In the genomic region with DNA sequence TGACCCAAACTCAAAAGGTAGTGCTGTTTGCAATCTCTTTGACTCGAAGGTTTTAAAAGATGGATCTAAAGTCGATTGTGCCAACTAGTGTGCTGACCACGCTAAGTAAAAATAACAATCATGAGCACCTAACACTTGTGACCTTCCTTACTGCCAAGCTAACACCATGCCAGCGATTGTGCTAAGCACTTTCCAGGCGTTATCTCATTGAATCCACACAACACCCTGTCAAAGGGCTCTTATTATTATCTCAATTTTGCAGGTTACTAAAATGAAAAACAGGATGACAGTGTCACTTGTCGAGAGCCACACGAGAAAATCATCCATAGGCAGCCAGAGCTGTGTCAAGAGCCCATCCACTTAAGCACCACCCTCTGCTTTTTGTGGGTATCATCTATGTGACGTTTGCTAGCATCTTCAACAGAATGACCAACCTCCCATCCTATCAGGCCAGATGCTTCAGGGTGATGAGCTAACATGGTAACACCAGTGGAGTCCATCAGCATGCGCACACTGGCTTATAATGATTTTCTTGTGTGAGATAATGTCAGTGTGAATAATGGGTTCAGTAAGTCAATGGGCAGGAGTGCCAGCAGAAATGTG, we compare ENCODE assay signal across 11 cellular contexts. TPM values are rescaled to one million over a fixed set of nuclear protein-coding genes. Genes with fewer than 3 reads are reported as not detected.
A peak's percentile ranks its signal among the peaks of the same experiment; 100 is the strongest.
DNase-seq lines count a peak whose midpoint lies in the region; ATAC-seq, FAIRE-seq and TF ChIP-seq lines count a peak whose summit lies in the region.
"Had no signal": no experiment of that assay in that cellular context is flagged by ENCODE, and none has a peak within 500 bp of the region (broad histone marks: within the 10 kb centered on the region; RNA-seq: fewer than 3 reads in every experiment).

No MANE protein-coding gene starts in this region.

- no peak overlapping the region for H2AK9ac ChIP-seq in IMR-90 (replicated peaks; ENCODE audit: low read depth, low read length, poor library complexity)

- peak overlapping the region; percentile 22 for H3K4me3 ChIP-seq in CD8-positive, alpha-beta T cell (ENCODE audit: low read depth, low read length)
- H3K4me3 ChIP-seq in IMR-90 (ENCODE audit: insufficient read depth, low read depth, low read length) (no peak overlapping the region), astrocyte (ENCODE audit: insufficient read depth, low read depth, low read length) (no peak overlapping the region), sigmoid colon (peak overlapping the region in 1 of 4 donors; percentile 56)

- peak overlapping the region; percentile 44 for H3K27ac ChIP-seq in CD8-positive, alpha-beta T cell (ENCODE audit: low read depth, low read length)
- H3K27ac ChIP-seq in IMR-90 (ENCODE audit: insufficient read depth, low read length) (no peak overlapping the region), astrocyte (ENCODE audit: low read depth, low read length) (no peak overlapping the region), sigmoid colon (peak overlapping the region in 1 of 4 donors; percentile 76)

- no peak for TF ChIP-seq EP300 in sigmoid colon (IDR thresholded peaks at IDR 0.05)

- no peak overlapping the region for H2BK20ac ChIP-seq in IMR-90 (ENCODE audit: low read depth, low read length)

- intact Hi-C loops in CD8-positive, alpha-beta T cell (cut with DNase I, micrococcal nuclease): loop anchor here (2.0 kb wide), 1 partner anchor 89 kb away; no protein-coding TSS in a partner anchor
- intact Hi-C loops in IMR-90 (cut with micrococcal nuclease): no loop called here
- intact Hi-C loops in sigmoid colon (cut with DNase I): no loop called here

- TF ChIP-seq CTCF in CD8-positive, alpha-beta T cell (IDR thresholded peaks at IDR 0.05): no peak
- TF ChIP-seq CTCF in IMR-90 (conservative IDR thresholded peaks at IDR 0.05; ENCODE audit: low read depth, low read length): no peak
- no peak for TF ChIP-seq CTCF in astrocyte (IDR thresholded peaks at IDR 0.05; ENCODE audit: insufficient read depth, low read depth, low read length)
- TF ChIP-seq CTCF in sigmoid colon (IDR thresholded peaks at IDR 0.05): no peak

- no peak for FAIRE-seq in astrocyte (lab: Jason Lieb, UNC)

- H4K91ac ChIP-seq in IMR-90 (ENCODE audit: insufficient read depth, low read depth, low read length): no peak overlapping the region

- no peaks in the 10 kb centered on the region; a peak in 1 of 4 replicates for H3K79me1 ChIP-seq in IMR-90 (ENCODE audit: low read depth in 1 of 2, low read length in 2 of 2)

- H3K9ac ChIP-seq in IMR-90 (ENCODE audit: low read depth, low read length) (no peak overlapping the region), astrocyte (ENCODE audit: low read length) (no peak overlapping the region)

- H2BK5ac ChIP-seq in IMR-90 (ENCODE audit: low read depth, low read length, poor library complexity, severe bottlenecking): no peak overlapping the region

- in situ Hi-C loops in IMR-90 (cut with MboI; ENCODE audit: low sequenced_read_pairs): no loop called here

- H3K36me3 ChIP-seq in CD8-positive, alpha-beta T cell (ENCODE audit: insufficient read depth, low read length): no peaks in the 10 kb centered on the region
- no peaks in the 10 kb centered on the region for H3K36me3 ChIP-seq in IMR-90 (ENCODE audit: control insufficient read depth, insufficient read depth, low read length)
- no peaks in the 10 kb centered on the region for H3K36me3 ChIP-seq in astrocyte (ENCODE audit: insufficient read depth, low read length)
- no peaks in the 10 kb centered on the region for H3K36me3 ChIP-seq in sigmoid colon

- no peak overlapping the region for H3K4me2 ChIP-seq in IMR-90 (ENCODE audit: low read depth, low read length)
- no peak overlapping the region for H3K4me2 ChIP-seq in astrocyte (ENCODE audit: low read length)

- CTCF ChIA-PET in CD8-positive, alpha-beta T cell (lab: Charles Lee): interaction anchor here (1.5 to 5.7 kb wide), 4 partner anchors 16 to 88 kb away, joined by 3 to 110 read pairs (median 26); no protein-coding TSS in a partner anchor
- CTCF ChIA-PET in IMR-90 (lab: Yijun Ruan, JAX): no interaction called here

- H3K27ac Mint-ChIP-seq in CD8-positive, alpha-beta T cell: peak overlapping the region; percentile 84
- no peak overlapping the region for H3K27ac Mint-ChIP-seq in astrocyte (ENCODE audit: unreplicated experiment)
- H3K27ac Mint-ChIP-seq in naive B cell: peak overlapping the region; percentile 0 to 98 (median 90)

- H3K56ac ChIP-seq in IMR-90 (ENCODE audit: extremely low read depth, insufficient read depth, low read length): no peak overlapping the region

- DNase-seq in CD8-positive, alpha-beta T cell: no peak
- DNase-seq in IMR-90 (no peak), astrocyte (ENCODE audit: low read depth) (no peak), naive B cell (no peak), sigmoid colon (no peak), NCI-H2029 (lab: John Stamatoyannopoulos, UW) (no peak), NCI-H1436 treated with DMSO at 0.1 percent for 48 hours (lab: John Stamatoyannopoulos, UW) (no peak)
- DNase-seq: DMS79, HCEC 1CT, NCI-H2029 treated with DMSO at 0.1 percent for 48 hours had no signal

- H4K20me1 ChIP-seq in IMR-90 (ENCODE audit: insufficient read depth, low read length) (no peaks in the 10 kb centered on the region), astrocyte (ENCODE audit: insufficient read depth, low read length) (no peaks in the 10 kb centered on the region)

- H3K23ac ChIP-seq in IMR-90 (ENCODE audit: low read depth, low read length): 0 out of 2 replicates have a peak overlapping the region, but pooled peaks have one; percentile 29

- H3K4ac ChIP-seq in IMR-90 (ENCODE audit: low read depth, low read length): no peak overlapping the region

- H2AFZ ChIP-seq in IMR-90 (replicated peaks; ENCODE audit: low read length, poor library complexity): no peak overlapping the region
- H2AFZ ChIP-seq in astrocyte (ENCODE audit: low read depth, low read length): no peak overlapping the region

- H2AK5ac ChIP-seq in IMR-90 (ENCODE audit: low read depth, low read length): no peak overlapping the region

- no peaks in the 10 kb centered on the region for H3K9me1 ChIP-seq in IMR-90 (ENCODE audit: insufficient read depth, low read length)

- no TSS peak for BruUV-seq in IMR-90 (replicated peaks; lab: Mats Ljungman, UMichigan)

- H3K36me3 Mint-ChIP-seq in CD8-positive, alpha-beta T cell: no peaks in the 10 kb centered on the region
- H3K36me3 Mint-ChIP-seq in astrocyte (ENCODE audit: low read depth, unreplicated experiment) (no peaks in the 10 kb centered on the region), naive B cell (no peaks in the 10 kb centered on the region)

- H3K18ac ChIP-seq in IMR-90 (ENCODE audit: low read depth, low read length): no peak overlapping the region

- H2BK15ac ChIP-seq in IMR-90 (ENCODE audit: low read depth, low read length): no peak overlapping the region

- H3K14ac ChIP-seq in IMR-90 (replicated peaks; ENCODE audit: low read depth, low read length): no peak overlapping the region

- no peaks in the 10 kb centered on the region for H3K79me2 ChIP-seq in astrocyte (ENCODE audit: insufficient read depth, low read length)

- no peak overlapping the region; the same call in 1 of the 2 replicates for H4K5ac ChIP-seq in IMR-90 (ENCODE audit: low read depth, low read length)

- dilution Hi-C loops in IMR-90 (cut with HindIII; ENCODE audit: low sequenced_read_pairs, unreplicated experiment): no loop called here

- H3K27me3 Mint-ChIP-seq in CD8-positive, alpha-beta T cell (ENCODE audit: low read depth): no peaks in the 10 kb centered on the region
- peaks cover 15% of the 10 kb centered on the region for H3K27me3 Mint-ChIP-seq in astrocyte (ENCODE audit: low read depth, unreplicated experiment)
- no peaks in the 10 kb centered on the region for H3K27me3 Mint-ChIP-seq in naive B cell

- no peak for TF ChIP-seq POLR2A in IMR-90 (IDR thresholded peaks at IDR 0.05; ENCODE audit: low read depth, low read length)
- no peak for TF ChIP-seq POLR2A in sigmoid colon (IDR thresholded peaks at IDR 0.05)

- H3K9me3 Mint-ChIP-seq in CD8-positive, alpha-beta T cell: no peaks in the 10 kb centered on the region
- H3K9me3 Mint-ChIP-seq in astrocyte (ENCODE audit: unreplicated experiment) (no peaks in the 10 kb centered on the region), naive B cell (no peaks in the 10 kb centered on the region)

- peaks cover 16% of the 10 kb centered on the region for H3K4me1 ChIP-seq in CD8-positive, alpha-beta T cell (ENCODE audit: insufficient read depth, low read length)
- no peaks in the 10 kb centered on the region for H3K4me1 ChIP-seq in IMR-90 (ENCODE audit: control insufficient read depth, insufficient read depth, low read length)
- no peaks in the 10 kb centered on the region for H3K4me1 ChIP-seq in astrocyte (ENCODE audit: insufficient read depth, low read length)
- peaks cover 0 to 14% (median 0%) of the 10 kb centered on the region in 4 donors for H3K4me1 ChIP-seq in sigmoid colon

- no peak overlapping the region for H2BK120ac ChIP-seq in IMR-90 (ENCODE audit: low read depth, low read length)

- no peaks in the 10 kb centered on the region for H3K9me3 ChIP-seq in CD8-positive, alpha-beta T cell (ENCODE audit: low read length)
- H3K9me3 ChIP-seq in IMR-90 (ENCODE audit: control insufficient read depth, insufficient read depth, low read length) (no peaks in the 10 kb centered on the region), astrocyte (ENCODE audit: insufficient read depth, low read depth, low read length) (no peaks in the 10 kb centered on the region), sigmoid colon (no peaks in the 10 kb centered on the region)

- no peak for TF ChIP-seq RAD21 in IMR-90 (IDR thresholded peaks at IDR 0.05; ENCODE audit: low read length)

- H3K4me1 Mint-ChIP-seq in CD8-positive, alpha-beta T cell (ENCODE audit: low read depth): peaks cover 27% of the 10 kb centered on the region
- H3K4me1 Mint-ChIP-seq in astrocyte (ENCODE audit: low read depth, unreplicated experiment) (no peaks in the 10 kb centered on the region), naive B cell (peaks cover 10 to 20% (median 12%) of the 10 kb centered on the region in 3 donors)

- no peaks in the 10 kb centered on the region for H3K27me3 ChIP-seq in CD8-positive, alpha-beta T cell (ENCODE audit: insufficient read depth, low read length)
- H3K27me3 ChIP-seq in IMR-90 (ENCODE audit: control insufficient read depth, insufficient read depth, low read length): peaks cover 2% of the 10 kb centered on the region
- peaks cover 26% of the 10 kb centered on the region for H3K27me3 ChIP-seq in astrocyte (ENCODE audit: insufficient read depth, low read length)
- H3K27me3 ChIP-seq in sigmoid colon: no peaks in the 10 kb centered on the region

- H4K8ac ChIP-seq in IMR-90 (ENCODE audit: low read depth in 2 of 2, low read length in 2 of 2): no peak overlapping the region

- no peak for ATAC-seq in CD8-positive, alpha-beta T cell
- ATAC-seq in IMR-90 (ENCODE audit: low read depth): no peak
- no peak for ATAC-seq in naive B cell (ENCODE audit: low read depth in 2 of 2)
- no peak for ATAC-seq in GM21447 (IDR thresholded peaks at IDR 0.05; ENCODE audit: unreplicated experiment)

- H3K4me3 Mint-ChIP-seq in CD8-positive, alpha-beta T cell: peak overlapping the region; percentile 81
- peak overlapping the region; percentile 79 for H3K4me3 Mint-ChIP-seq in astrocyte (ENCODE audit: unreplicated experiment)
- peak overlapping the region; percentile 83 to 95 (median 90) for H3K4me3 Mint-ChIP-seq in naive B cell

- POLR2A ChIA-PET in CD8-positive, alpha-beta T cell (lab: Charles Lee): interaction anchor here (0.8 to 4.9 kb wide), 5 partner anchors 11 to 261 kb away, joined by 3 to 54 read pairs (median 9); a partner anchor contains a TSS
- POLR2A ChIA-PET in IMR-90 (lab: Charles Lee; ENCODE audit: unreplicated experiment): no interaction called here

- WGBS in IMR-90 (ENCODE audit: extremely low coverage in 2 of 2, insufficient read length in 1 of 2), 2 experiments: 57% methylated on average over 5 of the region's 9 CpGs; no CpG with 5 or more reads in 1 of the 2 experiments
- WGBS in sigmoid colon, 2 donors: 59 to 61% methylated on average over 9 of the region's 9 CpGs

RNA-seq across cellular contexts. Expression of a gene that starts 0.9 kb away (rescaled TPM):
- total RNA-seq in CD8-positive, alpha-beta T cell: 1 to 10 TPM; 5.0 to 5.6 TPM
- 1.9 and 2.2 TPM in 2 replicates for total RNA-seq in IMR-90 (2012; rRNA removed)
- 3.4 and 3.7 TPM in 2 replicates for polyA plus RNA-seq in IMR-90 (2012; rRNA removed)
- 0.56 and 0.63 TPM in 2 replicates for polyA plus RNA-seq in IMR-90 (2012; cell fraction: cytosol; rRNA removed)
- polyA plus RNA-seq in IMR-90 (2012; cell fraction: nucleus; rRNA removed; ENCODE audit: low replicate concordance): 2.7 and 11.3 TPM in 2 replicates
- total RNA-seq in astrocyte: 1.7 TPM in 2 replicates
- polyA plus RNA-seq in naive B cell (ENCODE audit: low read depth in 6 of 6): 1 to 10 TPM; 2.4 to 4.3 (median 3.6) TPM
- 1 to 10 TPM; 2.0 to 5.5 (median 4.1) TPM for total RNA-seq in sigmoid colon
- 1 to 10 TPM in 1 of 3 donors, under 1 TPM in 2; 0.46 to 2.5 (median 0.60) TPM for polyA plus RNA-seq in sigmoid colon

RNA-seq across cellular contexts. Expression of a gene that starts 10.9 kb away (rescaled TPM):
- total RNA-seq in CD8-positive, alpha-beta T cell: 10 to 100 TPM; 68.0 to 72.8 TPM
- total RNA-seq in IMR-90 (2012; rRNA removed): 63.8 and 66.7 TPM in 2 replicates
- polyA plus RNA-seq in IMR-90 (2012; rRNA removed): 42.9 and 49.9 TPM in 2 replicates
- 14.1 and 16.9 TPM in 2 replicates for polyA plus RNA-seq in IMR-90 (2012; cell fraction: cytosol; rRNA removed)
- 17.0 and 55.5 TPM in 2 replicates for polyA plus RNA-seq in IMR-90 (2012; cell fraction: nucleus; rRNA removed; ENCODE audit: low replicate concordance)
- 52.0 and 60.5 TPM in 2 replicates for total RNA-seq in astrocyte
- polyA plus RNA-seq in naive B cell (ENCODE audit: low read depth in 6 of 6): 10 to 100 TPM; 28.3 to 44.6 (median 42.6) TPM
- total RNA-seq in sigmoid colon: 10 to 100 TPM; 18.2 to 38.8 (median 19.2) TPM
- polyA plus RNA-seq in sigmoid colon: 10 to 100 TPM; 19.7 to 47.5 (median 24.0) TPM

RNA-seq across cellular contexts. Expression of a gene that starts 53.5 kb away (rescaled TPM):
- total RNA-seq in CD8-positive, alpha-beta T cell: 1 to 10 TPM; 6.5 to 6.9 TPM
- total RNA-seq in IMR-90 (2012; rRNA removed): 36.4 and 43.0 TPM in 2 replicates
- polyA plus RNA-seq in IMR-90 (2012; rRNA removed): 29.4 and 35.2 TPM in 2 replicates
- 18.5 and 21.3 TPM in 2 replicates for polyA plus RNA-seq in IMR-90 (2012; cell fraction: cytosol; rRNA removed)
- polyA plus RNA-seq in IMR-90 (2012; cell fraction: nucleus; rRNA removed; ENCODE audit: low replicate concordance): 34.3 and 65.1 TPM in 2 replicates
- 8.3 and 9.0 TPM in 2 replicates for total RNA-seq in astrocyte
- polyA plus RNA-seq in naive B cell (ENCODE audit: low read depth in 6 of 6): 10 to 100 TPM in 4 of 6 donors, 1 to 10 TPM in 2; 4.6 to 15.6 (median 11.2) TPM
- total RNA-seq in sigmoid colon: 10 to 100 TPM; 24.6 to 36.7 (median 28.2) TPM
- polyA plus RNA-seq in sigmoid colon: 10 to 100 TPM; 16.4 to 30.3 (median 22.2) TPM

Comparison
In these comparisons a context has a peak if more than half of its experiments do, and no peak if none do; other contexts are left out.
1. intact Hi-C loops: an anchor here in CD8-positive, alpha-beta T cell (2.0 kb wide); none called in IMR-90 and sigmoid colon.